Comparison of ENCODE assay signal across 29 cellular contexts in the genomic region with DNA sequence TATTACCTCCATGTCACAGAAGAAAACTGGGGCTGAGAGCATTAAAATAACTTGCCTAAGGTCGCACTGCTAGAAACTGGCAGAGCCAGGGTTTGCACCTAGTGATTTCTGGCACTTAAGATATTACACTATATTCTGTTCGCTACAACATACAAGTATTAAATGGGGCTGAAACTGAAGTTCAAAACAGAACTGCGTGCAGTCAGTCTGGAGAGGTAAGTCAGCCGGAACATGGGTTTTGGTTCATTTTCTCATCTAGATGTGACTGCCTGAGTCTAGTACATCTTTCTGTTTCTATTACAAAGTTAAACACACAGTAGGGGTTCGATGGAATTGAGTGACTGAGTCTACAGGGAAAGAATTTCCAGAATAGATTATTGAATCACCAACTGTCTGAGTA.
DNase-seq lines count a peak whose midpoint lies in the region; ATAC-seq and TF ChIP-seq lines count a peak whose summit lies in the region.
"Had no signal": no experiment of that assay in that cellular context is flagged by ENCODE, and none has a peak within 500 bp of the region (broad histone marks: within the 10 kb centered on the region; RNA-seq: fewer than 3 reads in every experiment).

No MANE protein-coding gene starts in this region.

- no peak overlapping the region for H2AFZ ChIP-seq in PC-9

- no peak overlapping the region for H3K4me3 Mint-ChIP-seq in chondrocyte (ENCODE audit: unreplicated experiment)
- H3K4me3 Mint-ChIP-seq: activated CD4-positive, alpha-beta T cell treated with anti-CD3 and anti-CD28 coated beads, Interleukin-2, amount 10 ng/mL, durations not matched to agents 7 days and 5 days; activated naive CD4-positive, alpha-beta T cell treated with anti-CD3 and anti-CD28 coated beads, Interleukin-2, amount 50 U/mL, for 24 hours; CD4-positive, alpha-beta T cell; endodermal cell; naive thymus-derived CD4-positive, alpha-beta T cell had no signal

- no peaks in the 10 kb centered on the region for H3K79me2 ChIP-seq in PC-9 (ENCODE audit: low read depth)

- peak overlapping the region; percentile 88 for H3K27ac Mint-ChIP-seq in chondrocyte (ENCODE audit: unreplicated experiment)
- H3K27ac Mint-ChIP-seq: activated CD4-positive, alpha-beta T cell treated with anti-CD3 and anti-CD28 coated beads, Interleukin-2, amount 10 ng/mL, durations not matched to agents 7 days and 5 days; activated naive CD4-positive, alpha-beta T cell treated with anti-CD3 and anti-CD28 coated beads, Interleukin-2, amount 50 U/mL, for 24 hours; CD4-positive, alpha-beta T cell; endodermal cell; naive thymus-derived CD4-positive, alpha-beta T cell; progenitor cell of endocrine pancreas had no signal

- intact Hi-C loops in Right ventricle myocardium inferior (cut with DNase I) = loop anchor here (5.0 kb wide), 1 partner anchor 105 kb away; no protein-coding TSS in a partner anchor
- intact Hi-C loops in gastrocnemius medialis (cut with DNase I; ENCODE audit: low total_unique reads) = loop anchor here (10.0 kb wide), 2 partner anchors 93 to 157 kb away; no protein-coding TSS in a partner anchor
- intact Hi-C loops in PC-9 (cut with micrococcal nuclease; ENCODE audit: unreplicated experiment) = no loop called here
- intact Hi-C loops in psoas muscle (cut with DNase I) = loop anchor here in 1 of 2 donors (10.0 kb wide), 1 partner anchor 153 kb away; a partner anchor contains a TSS

- CTCF ChIA-PET in PC-9 (lab: Charles Lee) = no interaction called here

- POLR2A ChIA-PET in PC-9 (lab: Charles Lee; ENCODE audit: unreplicated experiment) = no interaction called here

- H3K36me3 Mint-ChIP-seq in chondrocyte (ENCODE audit: low read depth) = no peaks in the 10 kb centered on the region
- H3K36me3 Mint-ChIP-seq: activated naive CD4-positive, alpha-beta T cell treated with anti-CD3 and anti-CD28 coated beads, Interleukin-2, amount 50 U/mL, for 24 hours; naive thymus-derived CD4-positive, alpha-beta T cell had no signal

- DNase-seq in right atrium auricular region (ENCODE audit: low spot score) (no peak), Right ventricle myocardium inferior (ENCODE audit: missing footprints) (no peak), chondrocyte (ENCODE audit: low spot score) (no peak), gastrocnemius medialis (no peak), PC-9 (no peak), psoas muscle (no peak), NCI-H187 (lab: John Stamatoyannopoulos, UW) (no peak)
- DNase-seq: activated CD4-positive, alpha-beta T cell treated with anti-CD3 and anti-CD28 coated beads, Interleukin-2, amount 10 ng/mL, durations not matched to agents 7 days and 5 days; amniotic stem cell; CD4-positive, alpha-beta T cell; DND-41; endodermal cell; foreskin keratinocyte; naive thymus-derived CD4-positive, alpha-beta T cell; NCI-H146; NCI-H446; NCI-H774; sigmoid colon; SJCRH30; stimulated activated CD4-positive, alpha-beta T cell treated with anti-CD3 and anti-CD28 coated beads, Interleukin-12 subunit alpha, Interleukin-12 subunit beta, amount 100 ng/mL, for 4 hours; stimulated activated CD4-positive, alpha-beta T cell treated with anti-CD3 and anti-CD28 coated beads, Interleukin-2, amount 100 ng/mL, for 48 hours; stomach; T-helper 9 cell had no signal

- H3K36me3 ChIP-seq in right atrium auricular region = no peaks in the 10 kb centered on the region
- H3K36me3 ChIP-seq in gastrocnemius medialis = no peaks in the 10 kb centered on the region
- H3K36me3 ChIP-seq in PC-9 (ENCODE audit: low read depth) = no peaks in the 10 kb centered on the region
- no peaks in the 10 kb centered on the region for H3K36me3 ChIP-seq in psoas muscle (ENCODE audit: insufficient read depth in 1 of 2, low read depth in 1 of 2)
- H3K36me3 ChIP-seq: neutrophil, sigmoid colon, SJCRH30, stomach had no signal

- H3K4me1 Mint-ChIP-seq in chondrocyte (ENCODE audit: low read depth) = peaks cover 72% of the 10 kb centered on the region
- H3K4me1 Mint-ChIP-seq: activated CD4-positive, alpha-beta T cell treated with anti-CD3 and anti-CD28 coated beads, Interleukin-2, amount 10 ng/mL, durations not matched to agents 7 days and 5 days; activated naive CD4-positive, alpha-beta T cell treated with anti-CD3 and anti-CD28 coated beads, Interleukin-2, amount 50 U/mL, for 24 hours had no signal

- no peak overlapping the region for H3K4me2 ChIP-seq in PC-9

- H3K9me3 Mint-ChIP-seq in chondrocyte (ENCODE audit: low read depth) = peaks cover 9% of the 10 kb centered on the region
- H3K9me3 Mint-ChIP-seq: activated CD4-positive, alpha-beta T cell treated with anti-CD3 and anti-CD28 coated beads, Interleukin-2, amount 10 ng/mL, durations not matched to agents 7 days and 5 days; activated naive CD4-positive, alpha-beta T cell treated with anti-CD3 and anti-CD28 coated beads, Interleukin-2, amount 50 U/mL, for 24 hours; CD4-positive, alpha-beta T cell; endodermal cell had no signal

- TF ChIP-seq POLR2A in gastrocnemius medialis (IDR thresholded peaks at IDR 0.05) = no peak

- in situ Hi-C loops in gastrocnemius medialis (cut with MboI; ENCODE audit: low sequenced_read_pairs in 4 of 4) = loop anchor here in 1 of 4 donors (10.0 kb wide), 1 partner anchor 153 kb away; a partner anchor contains a TSS

- 54 to 75% (median 70%) methylated on average over 5 of the region's 5 CpGs for WGBS in psoas muscle, 3 donors

- H3K9me3 ChIP-seq in right atrium auricular region = no peaks in the 10 kb centered on the region
- no peaks in the 10 kb centered on the region for H3K9me3 ChIP-seq in gastrocnemius medialis
- H3K9me3 ChIP-seq in PC-9 (ENCODE audit: insufficient read depth, low read depth) = no peaks in the 10 kb centered on the region
- H3K9me3 ChIP-seq in psoas muscle = no peaks in the 10 kb centered on the region
- H3K9me3 ChIP-seq: neutrophil, sigmoid colon, SJCRH30, stomach had no signal

- BruUV-seq in PC-9 (replicated peaks; lab: Mats Ljungman, UMichigan) = no TSS peak

- no peaks in the 10 kb centered on the region for H3K27me3 Mint-ChIP-seq in chondrocyte (ENCODE audit: low read depth)
- H3K27me3 Mint-ChIP-seq: activated CD4-positive, alpha-beta T cell treated with anti-CD3 and anti-CD28 coated beads, Interleukin-2, amount 10 ng/mL, durations not matched to agents 7 days and 5 days; CD4-positive, alpha-beta T cell; progenitor cell of endocrine pancreas had no signal

- peak overlapping the region; percentile 72 to 80 for H3K27ac ChIP-seq in right atrium auricular region
- H3K27ac ChIP-seq in gastrocnemius medialis = peak overlapping the region; percentile 41 to 78 (median 74)
- H3K27ac ChIP-seq in PC-9 = no peak overlapping the region
- H3K27ac ChIP-seq in psoas muscle = no peak overlapping the region
- H3K27ac ChIP-seq: foreskin keratinocyte, neutrophil, SJCRH30 had no signal

- H4K20me1 ChIP-seq in PC-9 (ENCODE audit: insufficient read depth) = no peaks in the 10 kb centered on the region

- H3K9me2 ChIP-seq in PC-9 (ENCODE audit: insufficient read depth) = no peaks in the 10 kb centered on the region

- ATAC-seq in Right ventricle myocardium inferior = no peak
- no peak for ATAC-seq in gastrocnemius medialis
- no peak for ATAC-seq in psoas muscle
- ATAC-seq in SK-N-SH treated with all-trans-retinoic acid at 6 μM for 48 hours = no peak
- ATAC-seq: foreskin keratinocyte; HCT116; naive thymus-derived CD4-positive, alpha-beta T cell had no signal

- H3K4me3 ChIP-seq in right atrium auricular region (no peak overlapping the region), gastrocnemius medialis (no peak overlapping the region), PC-9 (no peak overlapping the region), psoas muscle (no peak overlapping the region)
- H3K4me3 ChIP-seq: lung, sigmoid colon, SJCRH30, stomach had no signal

- peaks cover 0 to 26% of the 10 kb centered on the region in 2 donors for H3K4me1 ChIP-seq in right atrium auricular region
- H3K4me1 ChIP-seq in gastrocnemius medialis = peaks cover 0 to 8% of the 10 kb centered on the region in 2 donors
- H3K4me1 ChIP-seq in PC-9 (replicated peaks; ENCODE audit: insufficient read depth) = no peaks in the 10 kb centered on the region
- no peaks in the 10 kb centered on the region for H3K4me1 ChIP-seq in psoas muscle
- H3K4me1 ChIP-seq: foreskin keratinocyte, sigmoid colon, SJCRH30 had no signal

- H3K27me3 ChIP-seq in right atrium auricular region = no peaks in the 10 kb centered on the region
- H3K27me3 ChIP-seq in gastrocnemius medialis = no peaks in the 10 kb centered on the region
- no peaks in the 10 kb centered on the region for H3K27me3 ChIP-seq in PC-9 (ENCODE audit: insufficient read depth, low read depth)
- H3K27me3 ChIP-seq in psoas muscle (ENCODE audit: insufficient read depth in 3 of 3, low read length in 2 of 3) = no peaks in the 10 kb centered on the region
- H3K27me3 ChIP-seq: foreskin keratinocyte, neutrophil, sigmoid colon, SJCRH30, stomach had no signal

- no peaks in the 10 kb centered on the region for H3F3A ChIP-seq in PC-9 (ENCODE audit: insufficient read depth, low read depth)

- TF ChIP-seq CTCF in right atrium auricular region (IDR thresholded peaks at IDR 0.05) = no peak
- no peak for TF ChIP-seq CTCF in chondrocyte (IDR thresholded peaks at IDR 0.05)
- TF ChIP-seq CTCF in gastrocnemius medialis (IDR thresholded peaks at IDR 0.05 in 4 of 5, conservative IDR thresholded peaks at IDR 0.05 in 1 of 5) = no peak
- no peak for TF ChIP-seq CTCF in PC-9 (conservative IDR thresholded peaks at IDR 0.05)
- TF ChIP-seq CTCF in psoas muscle (IDR thresholded peaks at IDR 0.05) = no peak

TF ChIP-seq in SK-N-SH treated with all-trans-retinoic acid at 6 μM for 48 hours, 23 proteins besides CTCF, POLR2A, EP300 and RAD21 (continues in another document):
- TF ChIP-seq ZFP30 (CRISPR knock-in tag; IDR thresholded peaks at IDR 0.05) = no peak
- TF ChIP-seq ISL1 (CRISPR knock-in tag; IDR thresholded peaks at IDR 0.05) = no peak
- TF ChIP-seq ZC3H10 (CRISPR knock-in tag; IDR thresholded peaks at IDR 0.05) = no peak
- TF ChIP-seq, protein P1, sequence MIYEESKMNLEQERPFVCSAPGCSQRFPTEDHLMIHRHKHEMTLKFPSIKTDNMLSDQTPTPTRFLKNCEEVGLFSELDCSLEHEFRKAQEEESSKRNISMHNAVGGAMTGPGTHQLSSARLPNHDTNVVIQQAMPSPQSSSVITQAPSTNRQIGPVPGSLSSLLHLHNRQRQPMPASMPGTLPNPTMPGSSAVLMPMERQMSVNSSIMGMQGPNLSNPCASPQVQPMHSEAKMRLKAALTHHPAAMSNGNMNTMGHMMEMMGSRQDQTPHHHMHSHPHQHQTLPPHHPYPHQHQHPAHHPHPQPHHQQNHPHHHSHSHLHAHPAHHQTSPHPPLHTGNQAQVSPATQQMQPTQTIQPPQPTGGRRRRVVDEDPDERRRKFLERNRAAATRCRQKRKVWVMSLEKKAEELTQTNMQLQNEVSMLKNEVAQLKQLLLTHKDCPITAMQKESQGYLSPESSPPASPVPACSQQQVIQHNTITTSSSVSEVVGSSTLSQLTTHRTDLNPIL (CRISPR knock-in tag; IDR thresholded peaks at IDR 0.05; ENCODE audit: low read depth) = no peak
- no peak for TF ChIP-seq ESRRG (CRISPR knock-in tag; IDR thresholded peaks at IDR 0.05)
- TF ChIP-seq OSR1 (CRISPR knock-in tag; IDR thresholded peaks at IDR 0.05) = no peak

Comparison
In these comparisons a context has a peak if more than half of its experiments do, and no peak if none do; other contexts are left out.
1. H3K27ac ChIP-seq: peak in right atrium auricular region (2 of 2) and gastrocnemius medialis (4 of 4); none in PC-9 (single experiment) and psoas muscle (single experiment).